ENCODE assay signal across 25 cellular contexts in genomic region chr13:38898481-38898880, GRCh38.
A peak's percentile ranks its signal among the peaks of the same experiment; 100 is the strongest.
DNase-seq lines count a peak whose midpoint lies in the region; ATAC-seq, FAIRE-seq and TF ChIP-seq lines count a peak whose summit lies in the region.
"Had no signal": no experiment of that assay in that cellular context is flagged by ENCODE, and none has a peak within 500 bp of the region (broad histone marks: within the 10 kb centered on the region; RNA-seq: fewer than 3 reads in every experiment).

No MANE protein-coding gene starts in this region.

- no peak overlapping the region for H2BK120ac ChIP-seq in H1 (replicated peaks; ENCODE audit: low read depth, low read length)

- no peak overlapping the region for H3K4me3 ChIP-seq in GM23338
- no peak overlapping the region for H3K4me3 ChIP-seq in H1 (ENCODE audit: extremely low read depth in 1 of 4, insufficient read depth in 2 of 4, low read depth in 3 of 4, low read length in 4 of 4)
- H3K4me3 ChIP-seq: GM23248 had no signal

- no peak overlapping the region for H4K5ac ChIP-seq in H1 (ENCODE audit: insufficient read length, low read depth, low read length)

- TF ChIP-seq POLR2A in H1 (IDR thresholded peaks at IDR 0.05; ENCODE audit: control extremely low read depth in 1 of 2, low read depth in 2 of 2, low read length in 2 of 2) = no peak

- H4K8ac ChIP-seq in H1 (ENCODE audit: extremely low read depth, insufficient read depth, low read length) = no peak overlapping the region

- no peak overlapping the region for H2AK5ac ChIP-seq in H1 (ENCODE audit: low read depth, low read length)

- no peak overlapping the region for H3K9ac ChIP-seq in H1 (replicated peaks in 1 of 4; ENCODE audit: extremely low read depth in 1 of 4, low read depth in 3 of 4, low read length in 3 of 4)
- H3K9ac ChIP-seq: GM23248 had no signal

- H3K36me3 ChIP-seq in GM23338 (ENCODE audit: insufficient read depth) (no peaks in the 10 kb centered on the region), H1 (ENCODE audit: control insufficient read depth in 2 of 4, insufficient read depth in 4 of 4, low read length in 3 of 4) (no peaks in the 10 kb centered on the region)

- no peak for TF ChIP-seq EP300 in H1 (IDR thresholded peaks at IDR 0.05; ENCODE audit: borderline replicate concordance in 1 of 2, low read depth in 2 of 2, low read length in 2 of 2)

- no peaks in the 10 kb centered on the region for H3K23me2 ChIP-seq in H1 (ENCODE audit: low read depth, low read length)

- no peak overlapping the region for H2BK12ac ChIP-seq in H1 (ENCODE audit: low read depth, low read length)

- peaks cover 8% of the 10 kb centered on the region for H3K9me2 ChIP-seq in GM23338 (ENCODE audit: insufficient read depth)

- peak overlapping the region; percentile 66; the same call in 1 of the 2 replicates for H2AFZ ChIP-seq in GM23338
- 0 out of 2 replicates have a peak overlapping the region, but pooled peaks have one; percentile 10 for H2AFZ ChIP-seq in H1 (ENCODE audit: low read length)
- H2AFZ ChIP-seq: GM23248 had no signal

- H3K14ac ChIP-seq in H1 (ENCODE audit: insufficient read length) = no peak overlapping the region

- H3K4me3 Mint-ChIP-seq in GM23338 = no peak overlapping the region
- no peak overlapping the region for H3K4me3 Mint-ChIP-seq in progenitor cell of endocrine pancreas (ENCODE audit: low read depth)
- H3K4me3 Mint-ChIP-seq: B cell; CD8-positive, alpha-beta T cell; T-cell had no signal

- H4K91ac ChIP-seq in H1 (replicated peaks; ENCODE audit: insufficient read length, low read length) = no peak overlapping the region

- H3K4ac ChIP-seq in H1 (replicated peaks; ENCODE audit: insufficient read length, low read depth, low read length) = no peak overlapping the region

- H3K9me3 Mint-ChIP-seq in GM23338 = peaks cover 9% of the 10 kb centered on the region; the same call in 2 of the 3 replicates
- peaks cover 5% of the 10 kb centered on the region for H3K9me3 Mint-ChIP-seq in progenitor cell of endocrine pancreas (ENCODE audit: low read depth)
- H3K9me3 Mint-ChIP-seq: CD8-positive, alpha-beta T cell; T-cell had no signal

- no peak for DNase-seq in GM23338 (ENCODE audit: low spot score)
- no peak for DNase-seq in H1 (ENCODE audit: low read depth in 1 of 2, low spot score in 2 of 2)
- DNase-seq in progenitor cell of endocrine pancreas (ENCODE audit: low spot score, unreplicated experiment) = no peak
- DNase-seq in RWPE1 (ENCODE audit: low spot score) = no peak
- no peak for DNase-seq in Ammon's horn (ENCODE audit: low spot score)
- DNase-seq in stimulated activated CD4-positive, alpha-beta T cell treated with anti-CD3 and anti-CD28 coated beads, Interleukin-15, amount 100 ng/mL, for 24 hours = no peak
- DNase-seq: Caco-2; CD8-positive, alpha-beta T cell; GM23248; NCI-H1105 treated with DMSO at 0.1 percent for 48 hours; NCI-H146; NCI-H1930; NCI-H2107; NCI-H446; NCI-H69; RPMI8226; SHP77; T-cell had no signal

- 0 out of 4 replicates have a peak, but pooled peaks cover 0 to 3% of the 10 kb centered on the region in 2 experiments for H3K9me3 ChIP-seq in H1 (ENCODE audit: insufficient read depth in 2 of 2, low read depth in 1 of 2, low read length in 1 of 2)
- H3K9me3 ChIP-seq: Caco-2 had no signal

- TF ChIP-seq CTCF in GM23338 (conservative IDR thresholded peaks at IDR 0.05; ENCODE audit: low read depth in 2 of 2) (no peak), H1 (IDR thresholded peaks at IDR 0.05; ENCODE audit: control extremely low read depth in 1 of 3, insufficient read depth in 1 of 3, low read depth in 1 of 3, low read length in 3 of 3) (no peak), progenitor cell of endocrine pancreas (IDR thresholded peaks at IDR 0.05; ENCODE audit: unreplicated experiment) (no peak), RWPE1 (conservative IDR thresholded peaks at IDR 0.05; ENCODE audit: low read depth) (no peak)

- H3K27ac Mint-ChIP-seq in GM23338 (no peak overlapping the region), progenitor cell of endocrine pancreas (peak overlapping the region; percentile 84)
- H3K27ac Mint-ChIP-seq: B cell; CD8-positive, alpha-beta T cell; T-cell had no signal

- H3K4me1 Mint-ChIP-seq in GM23338 (no peaks in the 10 kb centered on the region), progenitor cell of endocrine pancreas (ENCODE audit: low read depth) (peaks cover 13% of the 10 kb centered on the region)
- H3K4me1 Mint-ChIP-seq: B cell, T-cell had no signal

- TF ChIP-seq RAD21 in H1 (IDR thresholded peaks at IDR 0.05 in 1 of 2, conservative IDR thresholded peaks at IDR 0.05 in 1 of 2; ENCODE audit: low read depth in 2 of 2, low read length in 2 of 2) = no peak

- no peaks in the 10 kb centered on the region for H3K4me1 ChIP-seq in GM23338 (ENCODE audit: insufficient read depth)
- no peaks in the 10 kb centered on the region for H3K4me1 ChIP-seq in H1 (replicated peaks in 1 of 4; ENCODE audit: control insufficient read depth in 3 of 4, insufficient read depth in 4 of 4, low read length in 3 of 4)

- no peaks in the 10 kb centered on the region for H3K79me1 ChIP-seq in H1 (ENCODE audit: low read depth, low read length)

- FAIRE-seq in H1 (lab: Jason Lieb, UNC) = no peak
- FAIRE-seq: G401.6, GM12891, GM19239 had no signal

- POLR2A ChIA-PET in H1 (lab: Charles Lee; ENCODE audit: partially characterized antibody) (interaction anchor here (0.8 kb wide), 1 partner anchor 19 kb away, joined by 3 read pairs; no protein-coding TSS in a partner anchor), RWPE1 (lab: Yijun Ruan, JAX; ENCODE audit: low non-redundant PET) (no interaction called here)

- H3K27ac ChIP-seq in GM23338 (ENCODE audit: low read depth) (no peak overlapping the region), H1 (ENCODE audit: low read depth, low read length) (no peak overlapping the region), RWPE1 (no peak overlapping the region)
- H3K27ac ChIP-seq: C4-2B, GM23248, HL-60 had no signal

- H4K20me1 ChIP-seq in GM23338 (replicated peaks; ENCODE audit: insufficient read depth) (no peaks in the 10 kb centered on the region), H1 (replicated peaks in 1 of 2; ENCODE audit: control insufficient read depth in 1 of 2, insufficient read depth in 2 of 2, low read length in 2 of 2) (no peaks in the 10 kb centered on the region)

- H3K4me2 ChIP-seq in GM23338 (no peak overlapping the region), H1 (ENCODE audit: insufficient read depth in 1 of 2, low read depth in 2 of 2, low read length in 2 of 2) (no peak overlapping the region)

- H3K36me3 Mint-ChIP-seq in GM23338 (ENCODE audit: low read depth) = peaks cover 4% of the 10 kb centered on the region; the same call in 2 of the 3 replicates
- peaks cover 3% of the 10 kb centered on the region for H3K36me3 Mint-ChIP-seq in progenitor cell of endocrine pancreas (ENCODE audit: insufficient read depth)
- H3K36me3 Mint-ChIP-seq: CD8-positive, alpha-beta T cell; T-cell had no signal

- no peak overlapping the region for H2BK5ac ChIP-seq in H1 (ENCODE audit: low read depth, low read length)

- H2BK15ac ChIP-seq in H1 (ENCODE audit: low read length) = no peak overlapping the region

- ATAC-seq in GM23338 = no peak
- ATAC-seq in HG03175 (IDR thresholded peaks at IDR 0.05; ENCODE audit: unreplicated experiment) = peak; percentile 43
- ATAC-seq: CD8-positive, alpha-beta T cell; T-cell had no signal

- H3F3A ChIP-seq in GM23338 (replicated peaks; ENCODE audit: low read depth) = no peaks in the 10 kb centered on the region

- CTCF ChIA-PET in H1 (lab: Charles Lee; ENCODE audit: partially characterized antibody) (interaction anchor here (0.6 to 3.2 kb wide), 5 partner anchors 14 to 1286 kb away, joined by 3 to 30 read pairs (median 4); no protein-coding TSS in a partner anchor), RWPE1 (lab: Yijun Ruan, JAX) (no interaction called here)

- peak overlapping the region; percentile 13; the same call in 1 of the 2 replicates for H2BK20ac ChIP-seq in H1 (ENCODE audit: low read length)

- H3K18ac ChIP-seq in H1 (ENCODE audit: extremely low read depth, low read length) = no peak overlapping the region

- H3K79me2 ChIP-seq in GM23338 (replicated peaks; ENCODE audit: insufficient read depth) (no peaks in the 10 kb centered on the region), H1 (ENCODE audit: control insufficient read depth in 1 of 2, insufficient read depth in 2 of 2, low read length in 2 of 2) (no peaks in the 10 kb centered on the region)

- peaks cover 6% of the 10 kb centered on the region for H3K27me3 Mint-ChIP-seq in GM23338 (ENCODE audit: insufficient read depth, low read depth, poor library complexity)
- no peaks in the 10 kb centered on the region for H3K27me3 Mint-ChIP-seq in progenitor cell of endocrine pancreas
- H3K27me3 Mint-ChIP-seq: B cell had no signal

- no peak overlapping the region for H3K23ac ChIP-seq in H1 (ENCODE audit: insufficient read length)

- 89% methylated on average over 2 of the region's 2 CpGs; no CpG with 5 or more reads in 1 of the 2 experiments for WGBS in H1 (ENCODE audit: extremely low coverage in 1 of 2, insufficient coverage in 1 of 2, insufficient read length in 1 of 2, insufficient replicate concordance in 2 of 2, low coverage in 1 of 2, low lambda C conversion rate in 2 of 2, missing lambda C conversion rate in 1 of 2), 2 experiments

- no peak overlapping the region for H3K56ac ChIP-seq in H1 (replicated peaks; ENCODE audit: insufficient read length, low read depth, low read length)

- H3K27me3 ChIP-seq in GM23338 (ENCODE audit: insufficient read depth) (no peaks in the 10 kb centered on the region), H1 (replicated peaks in 1 of 4; ENCODE audit: control insufficient read depth in 3 of 4, extremely low read depth in 1 of 4, insufficient read depth in 3 of 4, low read length in 3 of 4) (no peaks in the 10 kb centered on the region)

TF ChIP-seq in GM23338, 12 proteins besides CTCF, POLR2A, EP300 and RAD21 (continues in another document):
- TF ChIP-seq EZH2 (IDR thresholded peaks at IDR 0.05; ENCODE audit: low read depth, unreplicated experiment) (no peak), JUNB (IDR thresholded peaks at IDR 0.05; ENCODE audit: unreplicated experiment) (no peak), NANOG (IDR thresholded peaks at IDR 0.05; ENCODE audit: borderline replicate concordance) (no peak)

TF ChIP-seq in H1, 55 proteins besides CTCF, POLR2A, EP300 and RAD21 (continues in another document):
- TF ChIP-seq RFX5 (IDR thresholded peaks at IDR 0.05; ENCODE audit: borderline replicate concordance, low read depth, low read length) (no peak), TCF12 (IDR thresholded peaks at IDR 0.05; ENCODE audit: low read depth, low read length) (no peak), ATF3 (IDR thresholded peaks at IDR 0.05; ENCODE audit: insufficient read depth, low read depth, low read length) (no peak), SIN3A (conservative IDR thresholded peaks at IDR 0.05 in 1 of 2, IDR thresholded peaks at IDR 0.05 in 1 of 2; ENCODE audit: low read depth in 1 of 2, low read length in 2 of 2) (no peak), SP2 (IDR thresholded peaks at IDR 0.05; ENCODE audit: low read length) (no peak), SP1 (IDR thresholded peaks at IDR 0.05; ENCODE audit: low read depth, low read length) (no peak), BRCA1 (IDR thresholded peaks at IDR 0.05; ENCODE audit: low read depth, low read length) (no peak)
